27 cellular contexts compared by ENCODE assay signal in the genomic region with DNA sequence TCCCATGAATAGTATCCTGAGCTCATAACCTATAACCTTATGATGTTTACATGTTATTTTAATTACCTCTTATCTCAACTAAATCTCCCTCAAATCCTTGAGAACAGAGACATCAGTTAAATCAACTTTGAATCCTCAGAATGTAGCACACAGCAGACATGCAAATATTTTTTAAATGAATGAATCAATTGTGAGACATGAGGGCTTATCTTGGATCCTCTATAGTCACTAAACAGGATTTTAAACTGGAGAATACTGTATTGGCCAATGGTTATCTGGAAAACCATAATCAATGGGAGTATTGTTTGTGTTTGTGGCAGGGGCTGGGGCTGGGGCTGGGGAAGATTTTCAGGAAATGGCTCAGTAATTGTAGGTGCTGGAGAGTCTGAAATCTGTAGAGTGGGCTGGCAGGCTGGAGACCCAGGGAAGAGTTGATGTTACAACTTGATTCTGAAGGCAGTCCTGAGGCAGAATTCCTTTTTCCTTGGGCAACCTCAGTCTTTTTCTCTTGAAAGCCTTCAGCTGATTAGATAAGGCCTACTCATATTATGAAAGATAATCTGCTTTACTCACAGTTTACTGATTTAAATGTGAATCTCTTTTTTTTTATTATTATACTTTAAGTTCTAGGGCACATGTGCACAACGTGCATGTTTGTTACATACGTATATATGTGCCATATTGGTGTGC.
DNase-seq lines count a peak whose midpoint lies in the region; ATAC-seq and TF ChIP-seq lines count a peak whose summit lies in the region.
"Had no signal": no experiment of that assay in that cellular context is flagged by ENCODE, and none has a peak within 500 bp of the region (broad histone marks: within the 10 kb centered on the region; RNA-seq: fewer than 3 reads in every experiment).

No MANE protein-coding gene starts in this region.

- H3K4me3 ChIP-seq in brain microvascular endothelial cell (ENCODE audit: low read depth, low read length) (no peak overlapping the region), neutrophil (ENCODE audit: low read depth in 1 of 2, low read length in 1 of 2) (no peak overlapping the region), coronary artery (no peak overlapping the region)
- H3K4me3 ChIP-seq: A549; BLaER1 treated with 17β-estradiol and CSF1 and Interleukin-3, amounts not matched to agents 10 nM and 100 nM; GM23248; SJSA1 had no signal

- H3K27me3 ChIP-seq in brain microvascular endothelial cell (replicated peaks) (no peaks in the 10 kb centered on the region), neutrophil (no peaks in the 10 kb centered on the region)
- H3K27me3 ChIP-seq: BLaER1 treated with 17β-estradiol and CSF1 and Interleukin-3, amounts not matched to agents 10 nM and 100 nM; SJSA1 had no signal

- no peak overlapping the region for H3K27ac Mint-ChIP-seq in Calu3 (ENCODE audit: unreplicated experiment)
- H3K27ac Mint-ChIP-seq: HFFc6, T-cell had no signal

- H3K27me3 Mint-ChIP-seq in Calu3 (ENCODE audit: unreplicated experiment) = no peaks in the 10 kb centered on the region
- H3K27me3 Mint-ChIP-seq: CD4-positive, alpha-beta memory T cell; T-cell had no signal

- peaks cover 8% of the 10 kb centered on the region for H3K4me1 Mint-ChIP-seq in Calu3 (ENCODE audit: low read depth, unreplicated experiment)

- H3K36me3 Mint-ChIP-seq in Calu3 (ENCODE audit: insufficient read depth, unreplicated experiment) = no peaks in the 10 kb centered on the region

- no peaks in the 10 kb centered on the region for H3K9me3 Mint-ChIP-seq in Calu3 (ENCODE audit: low read depth, unreplicated experiment)
- H3K9me3 Mint-ChIP-seq: CD4-positive, alpha-beta memory T cell; HFFc6; T-cell had no signal

- in situ Hi-C loops in brain microvascular endothelial cell (cut with HindIII; ENCODE audit: low pct_ligation_motif_present, low sequenced_read_pairs) = no loop called here

- H3K27ac ChIP-seq in brain microvascular endothelial cell (no peak overlapping the region), neutrophil (peak overlapping the region; percentile 21), coronary artery (no peak overlapping the region)
- H3K27ac ChIP-seq: A549; BLaER1 treated with 17β-estradiol and CSF1 and Interleukin-3, amounts not matched to agents 10 nM and 100 nM; GM23248; HL-60; SJSA1 had no signal

- ATAC-seq in HG02973 (IDR thresholded peaks at IDR 0.05; ENCODE audit: unreplicated experiment) = no peak
- ATAC-seq: A549, T-cell had no signal

- CTCF ChIA-PET in Calu3 (lab: Charles Lee) = no interaction called here

- peaks cover 0 to 11% of the 10 kb centered on the region in 2 experiments for H3K4me1 ChIP-seq in neutrophil (ENCODE audit: control insufficient read depth in 1 of 2, insufficient read depth in 1 of 2, low read depth in 1 of 2, low read length in 1 of 2)
- H3K4me1 ChIP-seq: A549; BLaER1 treated with 17β-estradiol and CSF1 and Interleukin-3, amounts not matched to agents 10 nM and 100 nM; SJSA1 had no signal

- TF ChIP-seq CTCF in Calu3 (IDR thresholded peaks at IDR 0.05; ENCODE audit: unreplicated experiment) = no peak
- no peak for TF ChIP-seq CTCF in brain microvascular endothelial cell (IDR thresholded peaks at IDR 0.05; ENCODE audit: low read depth, low read length, missing control alignments)
- no peak for TF ChIP-seq CTCF in neutrophil (IDR thresholded peaks at IDR 0.05)
- no peak for TF ChIP-seq CTCF in coronary artery (IDR thresholded peaks at IDR 0.05)

- no peaks in the 10 kb centered on the region for H3K36me3 ChIP-seq in brain microvascular endothelial cell (replicated peaks)
- H3K36me3 ChIP-seq in neutrophil = no peaks in the 10 kb centered on the region
- H3K36me3 ChIP-seq: SJSA1 had no signal

- BruUV-seq in Calu3 (replicated peaks; lab: Mats Ljungman, UMichigan) = no TSS peak

- intact Hi-C loops in Calu3 (cut with micrococcal nuclease; ENCODE audit: unreplicated experiment) = no loop called here

- DNase-seq in Calu3 (peak; percentile 4), NCI-H226 (peak; percentile 33), brain microvascular endothelial cell (peak; percentile 12), DMS53 (lab: John Stamatoyannopoulos, UW) (no peak), coronary artery (ENCODE audit: low spot score) (no peak)
- DNase-seq: AML-193; Caco-2; CD4-positive, alpha-beta memory T cell; DMS 273 treated with DMSO at 0.1 percent for 48 hours; DMS79 treated with DMSO at 0.1 percent for 48 hours; GM23248; H7; HFFc6; NCI-H1105 treated with DMSO at 0.1 percent for 48 hours; NCI-H1930; NCI-H2107; NCI-H446 treated with DMSO at 0.1 percent for 48 hours; NCI-H69; Right ventricle myocardium superior; RPMI8226; T-cell had no signal

- H3K4me3 Mint-ChIP-seq in Calu3 (ENCODE audit: low read depth, unreplicated experiment) = no peak overlapping the region
- H3K4me3 Mint-ChIP-seq: CD4-positive, alpha-beta memory T cell; HFFc6; T-cell had no signal

- no peaks in the 10 kb centered on the region for H3K9me3 ChIP-seq in neutrophil
- H3K9me3 ChIP-seq: A549, Caco-2, SJSA1 had no signal

Comparison
In these comparisons a context has a peak if more than half of its experiments do, and no peak if none do; other contexts are left out.
1. DNase-seq: peak in Calu3 (single experiment), NCI-H226 (single experiment) and brain microvascular endothelial cell (single experiment); none in DMS53 (single experiment) and coronary artery (single experiment).